ENCODE assay signal across 28 cellular contexts in genomic region chr12:72485017-72485701, GRCh38.
"Had no signal": no experiment of that assay in that cellular context is flagged by ENCODE, and none has a peak within 500 bp of the region (broad histone marks: within the 10 kb centered on the region; RNA-seq: fewer than 3 reads in every experiment).

No MANE protein-coding gene starts in this region.

- ATAC-seq: foreskin keratinocyte, gastroesophageal sphincter, left colon, left ventricle myocardium superior had no signal

- DNase-seq: dermis blood vessel endothelial cell; effector memory CD4-positive, alpha-beta T cell; foreskin keratinocyte; heart left ventricle; hippocampal formation; kidney glomerular epithelial cell; left colon; left ventricle myocardium superior; naive B cell; right lobe of liver; small intestine; stimulated activated CD4-positive, alpha-beta T cell treated with anti-CD3 and anti-CD28 coated beads, Interleukin-12 subunit alpha, Interleukin-12 subunit beta, amount 100 ng/mL, for 4 hours; stimulated activated CD4-positive, alpha-beta T cell treated with anti-CD3 and anti-CD28 coated beads, Interleukin-1b, Interleukin-23, amount 100 ng/mL, for 48 hours; stimulated activated CD4-positive, alpha-beta T cell treated with anti-CD3 and anti-CD28 coated beads, Interleukin-4, amount 100 ng/mL, for 1 hour; stimulated activated CD8-positive, alpha-beta memory T cell treated with anti-CD3 and anti-CD28 coated beads, Interleukin-4, amount 100 ng/mL, for 48 hours; stimulated activated naive CD4-positive, alpha-beta T cell treated with Interleukin-2 at 50 U/mL for 16 hours; stomach; trophoblast cell had no signal

- H3K4me1 ChIP-seq: esophagus muscularis mucosa, foreskin keratinocyte, gastroesophageal sphincter, heart left ventricle, neural progenitor cell, parathyroid adenoma, right lobe of liver, stomach, thyroid gland had no signal

- H3K4me1 Mint-ChIP-seq: memory B cell, naive B cell, nephron, neural progenitor cell had no signal

- H3K27ac ChIP-seq: coronary artery, esophagus muscularis mucosa, foreskin keratinocyte, gastroesophageal sphincter, heart left ventricle, neural progenitor cell, parathyroid adenoma, right lobe of liver, stomach, thyroid gland had no signal

- H3K27me3 Mint-ChIP-seq: memory B cell, naive B cell, progenitor cell of endocrine pancreas had no signal

- H3K27me3 ChIP-seq: esophagus muscularis mucosa, foreskin keratinocyte, gastroesophageal sphincter, heart left ventricle, neural progenitor cell, right lobe of liver, stomach, thyroid gland had no signal

- H3K4me3 Mint-ChIP-seq: memory B cell, naive B cell, nephron, neural progenitor cell had no signal

- H3K36me3 Mint-ChIP-seq: memory B cell, naive B cell had no signal

- H3K4me3 ChIP-seq: coronary artery, esophagus muscularis mucosa, gastroesophageal sphincter, heart left ventricle, lung, neural progenitor cell, right lobe of liver, stomach, thyroid gland had no signal

- H3K36me3 ChIP-seq: esophagus muscularis mucosa, gastroesophageal sphincter, heart left ventricle, neural progenitor cell, right lobe of liver, stomach, thyroid gland had no signal

- H3K27ac Mint-ChIP-seq: memory B cell, naive B cell, nephron, neural progenitor cell, progenitor cell of endocrine pancreas had no signal

- H3K9me3 ChIP-seq: esophagus muscularis mucosa, right lobe of liver, thyroid gland had no signal
